In genomic region chr7:2738110-2738509, GRCh38 we compare ENCODE assay signal across 13 cellular contexts. TPM values are rescaled to one million over a fixed set of nuclear protein-coding genes. Genes with fewer than 3 reads are reported as not detected.
DNase-seq lines count a peak whose midpoint lies in the region; ATAC-seq and TF ChIP-seq lines count a peak whose summit lies in the region.
"Had no signal": no experiment of that assay in that cellular context is flagged by ENCODE, and none has a peak within 500 bp of the region (broad histone marks: within the 10 kb centered on the region; RNA-seq: fewer than 3 reads in every experiment).

No MANE protein-coding gene starts in this region.

- H3K27ac Mint-ChIP-seq in CD8-positive, alpha-beta memory T cell: no peak overlapping the region
- H3K27ac Mint-ChIP-seq: activated T-cell treated with anti-CD3 and anti-CD28 coated beads, Interleukin-2, amount 50 U/mL, for 72 hours had no signal

- CTCF ChIA-PET in CD8-positive, alpha-beta memory T cell (lab: Charles Lee): no interaction called here

- no peak overlapping the region for H3K4me3 ChIP-seq in CD8-positive, alpha-beta memory T cell (ENCODE audit: low read length)

- no peak for ATAC-seq in HG02973 (IDR thresholded peaks at IDR 0.05; ENCODE audit: unreplicated experiment)
- ATAC-seq: activated T-cell treated with anti-CD3 and anti-CD28 coated beads, Interleukin-2, amount 50 U/mL, for 72 hours; esophagus mucosa had no signal

- H3K9me3 Mint-ChIP-seq in CD8-positive, alpha-beta memory T cell: no peaks in the 10 kb centered on the region
- H3K9me3 Mint-ChIP-seq: activated T-cell treated with anti-CD3 and anti-CD28 coated beads, Interleukin-2, amount 50 U/mL, for 72 hours had no signal

- H3K36me3 Mint-ChIP-seq in CD8-positive, alpha-beta memory T cell: peaks cover 0 to 6% (median 6%) of the 10 kb centered on the region in 3 donors

- no peaks in the 10 kb centered on the region for H3K4me1 ChIP-seq in CD8-positive, alpha-beta memory T cell (ENCODE audit: insufficient read depth, low read length)

- POLR2A ChIA-PET in CD8-positive, alpha-beta memory T cell (lab: Charles Lee): no interaction called here

- H3K36me3 ChIP-seq in CD8-positive, alpha-beta memory T cell (ENCODE audit: insufficient read depth, low read length): no peaks in the 10 kb centered on the region

- H3K4me1 Mint-ChIP-seq in CD8-positive, alpha-beta memory T cell: peaks cover 0 to 25% (median 6%) of the 10 kb centered on the region in 3 donors

- H3K27ac ChIP-seq in CD8-positive, alpha-beta memory T cell (ENCODE audit: low read depth, low read length): no peak overlapping the region

- DNase-seq in Ammon's horn (ENCODE audit: low spot score) (peak; percentile 58), NCI-H1694 treated with DMSO at 0.1 percent for 48 hours (lab: John Stamatoyannopoulos, UW) (peak; percentile 74), erythroblast (lab: John Stamatoyannopoulos, UW) (peak; percentile 41 to 47), middle frontal gyrus (ENCODE audit: extremely low spot score, low spot score) (peak; percentile 33), midbrain (lab: John Stamatoyannopoulos, UW) (no peak), HUDEP-2 (lab: John Stamatoyannopoulos, UW; ENCODE audit: unreplicated experiment in 76 of 76) (no peak)
- DNase-seq in CD8-positive, alpha-beta memory T cell: no peak
- DNase-seq: activated T-cell treated with anti-CD3 and anti-CD28 coated beads, Interleukin-2, amount 50 U/mL, for 72 hours; NCI-H2081; stimulated activated CD4-positive, alpha-beta T cell treated with anti-CD3 and anti-CD28 coated beads, Interleukin-4, amount 100 ng/mL, for 24 hours had no signal

- no peaks in the 10 kb centered on the region for H3K27me3 ChIP-seq in CD8-positive, alpha-beta memory T cell (ENCODE audit: insufficient read depth, low read length, poor library complexity, severe bottlenecking)

- no peak for TF ChIP-seq POLR2A in erythroblast (IDR thresholded peaks at IDR 0.05; ENCODE audit: low read length)

- H3K27me3 Mint-ChIP-seq in CD8-positive, alpha-beta memory T cell: peaks cover 0 to 2% of the 10 kb centered on the region in 2 donors

- H3K4me3 Mint-ChIP-seq in CD8-positive, alpha-beta memory T cell: no peak overlapping the region

- H3K9me3 ChIP-seq in CD8-positive, alpha-beta memory T cell (ENCODE audit: low read length): no peaks in the 10 kb centered on the region

RNA-seq across cellular contexts. Expression of gene AMZ1, which starts 50.1 kb away (rescaled TPM):
- under 1 TPM in 1 of 2 experiments, not detected in 1; 0.07 TPM for total RNA-seq in CD8-positive, alpha-beta memory T cell
- polyA plus RNA-seq in CD8-positive, alpha-beta memory T cell: 0.08 TPM
- total RNA-seq: HT1080 had no signal

Comparison
In these comparisons a context has a peak if more than half of its experiments do, and no peak if none do; other contexts are left out.
1. DNase-seq: peak in Ammon's horn (single experiment), NCI-H1694 treated with DMSO at 0.1 percent for 48 hours (single experiment), erythroblast (2 of 2) and middle frontal gyrus (single experiment); none in midbrain (single experiment), CD8-positive, alpha-beta memory T cell (0 of 5) and HUDEP-2 (0 of 76).